8 cellular contexts compared by ENCODE assay signal in the genomic region with DNA sequence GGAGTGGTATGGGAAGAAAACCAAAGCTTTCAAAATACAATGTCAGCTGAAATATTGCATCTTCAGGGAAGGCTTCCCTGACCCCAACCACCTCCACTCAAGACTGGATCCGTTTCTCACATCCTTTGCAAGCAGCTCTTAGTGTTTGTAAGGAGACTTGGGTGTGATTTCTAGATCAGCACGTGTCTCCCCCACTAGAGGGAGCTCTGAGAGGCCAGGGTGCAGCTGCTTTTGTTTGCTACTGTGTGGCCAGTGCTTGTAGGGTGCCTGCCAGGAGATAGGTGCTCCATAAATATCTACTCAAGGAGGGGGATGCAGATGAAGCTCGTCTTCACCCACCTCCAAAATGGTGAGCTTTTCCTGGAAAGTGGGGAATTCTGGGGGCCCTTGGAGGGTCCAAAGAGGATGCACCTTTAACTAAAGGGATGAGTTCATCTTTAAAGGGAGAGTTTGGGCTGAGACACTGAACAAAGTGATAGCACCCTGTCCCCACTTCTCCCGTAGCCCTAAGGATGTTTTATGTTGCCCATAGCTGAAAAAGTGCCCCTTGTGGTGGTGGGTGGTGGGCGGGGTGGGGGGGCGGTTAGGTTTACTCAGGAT. TPM values are rescaled to one million over a fixed set of nuclear protein-coding genes. Genes with fewer than 3 reads are reported as not detected.
DNase-seq lines count a peak whose midpoint lies in the region; ATAC-seq lines count a peak whose summit lies in the region.

No MANE protein-coding gene starts in this region.

- peak; percentile 7 for DNase-seq in NCI-H1092 treated with DMSO at 0.1 percent for 48 hours (lab: John Stamatoyannopoulos, UW)
- DNase-seq in NCI-H1092 (lab: John Stamatoyannopoulos, UW): no peak
- DNase-seq in HUDEP-2 (lab: John Stamatoyannopoulos, UW; ENCODE audit: unreplicated experiment in 76 of 76): peak in 54 of 76 experiments; percentile 2 to 64 (median 28)
- DNase-seq in SW480 (ENCODE audit: low spot score): peak; percentile 59
- DNase-seq in dermis blood vessel endothelial cell: peak; percentile 76
- DNase-seq in midbrain (lab: John Stamatoyannopoulos, UW): peak; percentile 18

- ATAC-seq in GM19467 (IDR thresholded peaks at IDR 0.05; ENCODE audit: unreplicated experiment) (no peak), HG03469 (IDR thresholded peaks at IDR 0.05; ENCODE audit: unreplicated experiment) (no peak)

RNA-seq across cellular contexts. Expression of a gene that starts 52.6 kb away (rescaled TPM):
- 3.4 and 5.9 TPM in 2 replicates for total RNA-seq in dermis blood vessel endothelial cell
